ENCODE assay signal across 10 cellular contexts in the genomic region with DNA sequence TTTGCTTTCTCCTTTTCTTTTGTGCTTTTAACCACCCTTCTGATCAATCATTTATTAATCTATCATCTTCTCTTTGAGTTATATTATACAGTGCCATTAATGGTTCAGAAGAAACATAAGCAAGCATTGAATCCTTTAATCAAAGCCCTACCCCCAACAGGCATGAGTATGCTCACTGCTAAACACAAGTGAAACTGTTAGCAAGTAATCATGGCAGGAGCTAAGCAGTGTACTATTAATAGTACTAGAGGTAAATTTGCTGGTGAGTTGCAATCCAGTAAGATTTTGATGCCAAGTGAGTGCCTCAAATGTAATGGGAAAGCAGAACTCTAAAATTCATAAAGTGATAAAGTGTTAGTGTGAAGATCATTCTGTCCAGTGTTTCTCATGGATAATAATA. TPM values are rescaled to one million over a fixed set of nuclear protein-coding genes. Genes with fewer than 3 reads are reported as not detected.
A peak's percentile ranks its signal among the peaks of the same experiment; 100 is the strongest.
DNase-seq lines count a peak whose midpoint lies in the region; ATAC-seq and TF ChIP-seq lines count a peak whose summit lies in the region.
"Had no signal": no experiment of that assay in that cellular context is flagged by ENCODE, and none has a peak within 500 bp of the region (broad histone marks: within the 10 kb centered on the region; RNA-seq: fewer than 3 reads in every experiment).

No MANE protein-coding gene starts in this region.

- peak overlapping the region in 1 of 4 donors; percentile 7 for H3K4me3 Mint-ChIP-seq in CD4-positive, CD25-positive, alpha-beta regulatory T cell

- peak overlapping the region in 2 of 3 donors; percentile 79 to 87 for H3K27ac Mint-ChIP-seq in CD4-positive, CD25-positive, alpha-beta regulatory T cell

- TF ChIP-seq CTCF in RWPE1 (conservative IDR thresholded peaks at IDR 0.05; ENCODE audit: low read depth), result no peak

- POLR2A ChIA-PET in RWPE1 (lab: Yijun Ruan, JAX; ENCODE audit: low non-redundant PET), result no interaction called here

- ATAC-seq in CD4-positive, CD25-positive, alpha-beta regulatory T cell (ENCODE audit: low read depth in 2 of 2), result no peak
- peak; percentile 65 for ATAC-seq in GM19467 (IDR thresholded peaks at IDR 0.05; ENCODE audit: unreplicated experiment)
- peak; percentile 73 for ATAC-seq in HG03342 (IDR thresholded peaks at IDR 0.05; ENCODE audit: unreplicated experiment)
- ATAC-seq in Right ventricle myocardium superior (ENCODE audit: poor library complexity), result peak; percentile 77

- H3K27me3 Mint-ChIP-seq in CD4-positive, CD25-positive, alpha-beta regulatory T cell, result no peaks in the 10 kb centered on the region

- peaks cover 20% of the 10 kb centered on the region for H3K4me1 ChIP-seq in CD4-positive, CD25-positive, alpha-beta regulatory T cell (ENCODE audit: control insufficient read depth, insufficient read depth, low read length, poor library complexity, severe bottlenecking)

- peaks cover 12 to 34% (median 29%) of the 10 kb centered on the region in 4 donors for H3K4me1 Mint-ChIP-seq in CD4-positive, CD25-positive, alpha-beta regulatory T cell

- no peak overlapping the region for H3K4me3 ChIP-seq in CD4-positive, CD25-positive, alpha-beta regulatory T cell (ENCODE audit: low read depth, low read length)
- H3K4me3 ChIP-seq: SJSA1 had no signal

- no peaks in the 10 kb centered on the region for H3K9me3 ChIP-seq in CD4-positive, CD25-positive, alpha-beta regulatory T cell (ENCODE audit: control insufficient read depth in 2 of 2, low read length in 2 of 2)
- H3K9me3 ChIP-seq: SJSA1 had no signal

- DNase-seq in CD4-positive, CD25-positive, alpha-beta regulatory T cell, result peak in 1 of 3 donors; percentile 36
- DNase-seq in Right ventricle myocardium superior, result no peak
- no peak for DNase-seq in dermis blood vessel endothelial cell
- DNase-seq in RWPE1 (ENCODE audit: low spot score), result no peak
- DNase-seq in SIG-M5 treated with dmso at 0.1 percent for 504 hours (lab: John Stamatoyannopoulos, UW; ENCODE audit: unreplicated experiment), result no peak
- DNase-seq in cerebellum (ENCODE audit: low spot score), result no peak

- no peaks in the 10 kb centered on the region for H3K27me3 ChIP-seq in CD4-positive, CD25-positive, alpha-beta regulatory T cell (ENCODE audit: control insufficient read depth, insufficient read depth, low read length)
- H3K27me3 ChIP-seq: SJSA1 had no signal

- no peaks in the 10 kb centered on the region for H3K36me3 ChIP-seq in CD4-positive, CD25-positive, alpha-beta regulatory T cell (ENCODE audit: control insufficient read depth, insufficient read depth, low read length)

- H3K27ac ChIP-seq in CD4-positive, CD25-positive, alpha-beta regulatory T cell (ENCODE audit: insufficient read depth, low read length, poor library complexity, severe bottlenecking), result no peak overlapping the region
- no peak overlapping the region for H3K27ac ChIP-seq in RWPE1
- H3K27ac ChIP-seq: HL-60, SJSA1 had no signal

- no peaks in the 10 kb centered on the region for H3K9me3 Mint-ChIP-seq in CD4-positive, CD25-positive, alpha-beta regulatory T cell

- intact Hi-C loops in Right ventricle myocardium superior (cut with DNase I), result no loop called here

- CTCF ChIA-PET in RWPE1 (lab: Yijun Ruan, JAX), result interaction anchor here (0.6 kb wide), 2 partner anchors 75 to 91 kb away, joined by 3 read pairs; no protein-coding TSS in a partner anchor

- peaks cover 25% of the 10 kb centered on the region for H3K36me3 Mint-ChIP-seq in CD4-positive, CD25-positive, alpha-beta regulatory T cell

RNA-seq across cellular contexts. Expression of gene FNIP2, which starts 57.2 kb away (rescaled TPM):
- total RNA-seq in CD4-positive, CD25-positive, alpha-beta regulatory T cell, result 8.9 TPM
- 1 to 10 TPM; 1.5 to 3.9 (median 2.1) TPM for polyA plus RNA-seq in CD4-positive, CD25-positive, alpha-beta regulatory T cell
- total RNA-seq in Right ventricle myocardium superior (46.2 TPM), dermis blood vessel endothelial cell (59.6 and 62.3 TPM in 2 replicates), cerebellum (42.0 TPM)

Comparison
In these comparisons a context has a peak if more than half of its experiments do, and no peak if none do; other contexts are left out.
1. ATAC-seq: peak in GM19467 (single experiment), HG03342 (single experiment) and Right ventricle myocardium superior (single experiment); none in CD4-positive, CD25-positive, alpha-beta regulatory T cell (0 of 2).